Comparison of ENCODE assay signal across 8 cellular contexts in the genomic region with DNA sequence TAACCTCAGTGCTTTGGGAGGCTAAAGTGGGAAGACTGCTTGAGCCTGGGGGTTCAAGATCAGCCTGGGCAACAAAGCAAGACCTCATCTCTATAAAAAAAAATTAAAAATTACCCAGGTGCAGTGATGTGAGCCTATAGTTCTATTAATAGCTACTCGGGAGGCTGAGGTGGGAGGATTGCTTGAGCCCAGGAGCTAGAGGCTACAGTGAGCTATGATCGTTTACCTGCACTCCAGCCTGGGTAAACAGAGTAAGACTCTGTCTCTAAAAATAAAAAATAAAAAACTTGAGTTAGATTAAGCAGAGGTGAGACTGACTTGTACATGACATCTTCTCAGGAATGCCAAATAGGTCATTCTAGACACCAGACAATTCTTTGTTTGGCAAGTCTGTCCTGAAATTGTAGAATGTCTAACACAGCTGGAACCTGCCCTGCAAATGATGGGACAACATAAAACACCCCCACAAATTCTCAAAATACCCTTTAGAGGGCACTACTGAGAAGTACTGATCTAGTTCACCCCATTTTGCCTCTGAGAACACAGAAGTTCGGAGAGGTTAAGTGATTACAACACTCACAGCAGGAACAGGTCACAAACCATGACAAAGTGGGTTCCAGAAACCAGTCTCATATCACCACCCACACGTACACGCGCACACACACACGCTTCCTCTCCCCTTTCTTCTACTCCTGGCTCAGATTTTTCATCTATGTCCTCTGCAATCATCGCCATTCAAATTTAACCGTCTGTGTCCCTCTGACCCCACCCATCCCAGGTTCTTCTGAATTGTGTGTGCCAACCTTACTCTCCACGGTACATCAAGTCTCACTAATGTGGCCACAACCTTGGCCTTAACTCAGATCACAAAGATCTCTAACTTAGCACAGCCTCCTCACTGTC. TPM values are rescaled to one million over a fixed set of nuclear protein-coding genes. Genes with fewer than 3 reads are reported as not detected.
DNase-seq lines count a peak whose midpoint lies in the region; ATAC-seq lines count a peak whose summit lies in the region.

No MANE protein-coding gene starts in this region.

- intact Hi-C loops in head of caudate nucleus (cut with DNase I) = no loop called here

- ATAC-seq in GM18868 (IDR thresholded peaks at IDR 0.05; ENCODE audit: unreplicated experiment) (peak; percentile 70), HG02973 (IDR thresholded peaks at IDR 0.05; ENCODE audit: unreplicated experiment) (peak; percentile 76)
- ATAC-seq in stimulated activated naive CD8-positive, alpha-beta T cell treated with anti-CD3 and anti-CD28 coated beads, Interleukin-15, Interleukin-2, amounts not matched to agents 100 U/mL and 50 U/mL, for 24 hours = peak; percentile 86

- DNase-seq in SIG-M5 (lab: John Stamatoyannopoulos, UW) (peak; percentile 31), lung microvascular endothelial cell (ENCODE audit: low read depth in 2 of 2) (peak; percentile 24 to 32), NCI-H146 treated with DMSO at 0.1 percent for 48 hours (lab: John Stamatoyannopoulos, UW; ENCODE audit: unreplicated experiment) (no peak), head of caudate nucleus (no peak)
- DNase-seq in activated naive CD8-positive, alpha-beta T cell treated with anti-CD3 and anti-CD28 coated beads, Interleukin-2, amount 50 U/mL, for 16 hours (ENCODE audit: low read depth, low spot score) = peak; percentile 40
- DNase-seq in stimulated activated naive CD8-positive, alpha-beta T cell treated with anti-CD3 and anti-CD28 coated beads, Interleukin-15, Interleukin-2, amounts not matched to agents 100 U/mL and 50 U/mL, for 24 hours = peak; percentile 66

RNA-seq across cellular contexts. Expression of gene ARHGAP18, which starts 38.3 kb away (rescaled TPM):
- total RNA-seq in lung microvascular endothelial cell = 27.6 and 54.7 TPM in 2 replicates

Comparison
In these comparisons a context has a peak if more than half of its experiments do, and no peak if none do; other contexts are left out.
1. DNase-seq: peak in SIG-M5 (single experiment), activated naive CD8-positive, alpha-beta T cell treated with anti-CD3 and anti-CD28 coated beads, Interleukin-2, amount 50 U/mL, for 16 hours (single experiment), lung microvascular endothelial cell (2 of 2) and stimulated activated naive CD8-positive, alpha-beta T cell treated with anti-CD3 and anti-CD28 coated beads, Interleukin-15, Interleukin-2, amounts not matched to agents 100 U/mL and 50 U/mL, for 24 hours (single experiment); none in NCI-H146 treated with DMSO at 0.1 percent for 48 hours (single experiment) and head of caudate nucleus (0 of 42).
2. Peak in every context shown above with its lines, with median percentiles within 50 percentile points of each other: ATAC-seq.